1 cellular context compared by ENCODE assay signal in the genomic region with DNA sequence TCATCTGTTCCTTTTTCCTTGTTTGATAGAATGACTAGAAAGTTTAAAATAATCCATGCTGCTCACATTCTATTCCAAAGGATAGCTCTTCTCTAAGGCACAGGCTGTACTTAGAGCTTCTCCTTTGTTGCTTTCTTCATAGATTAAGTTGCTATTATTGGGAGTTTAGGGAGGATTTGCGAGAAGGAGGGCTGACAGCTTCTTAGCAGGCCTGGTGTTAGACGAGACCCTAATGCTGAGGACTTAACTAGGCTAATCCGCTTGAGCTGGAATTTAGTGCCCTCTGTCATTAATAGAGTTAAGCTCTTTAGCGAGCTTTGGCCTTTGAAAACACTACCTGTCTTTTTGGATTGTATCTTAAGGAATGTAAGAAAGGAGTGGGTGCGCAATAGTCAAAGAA.
TF ChIP-seq lines count a peak whose summit lies in the region.

No MANE protein-coding gene starts in this region.

TF ChIP-seq in GM23338, 12 proteins besides CTCF, POLR2A, EP300 and RAD21 (continued from another document):
- TF ChIP-seq, protein P1, sequence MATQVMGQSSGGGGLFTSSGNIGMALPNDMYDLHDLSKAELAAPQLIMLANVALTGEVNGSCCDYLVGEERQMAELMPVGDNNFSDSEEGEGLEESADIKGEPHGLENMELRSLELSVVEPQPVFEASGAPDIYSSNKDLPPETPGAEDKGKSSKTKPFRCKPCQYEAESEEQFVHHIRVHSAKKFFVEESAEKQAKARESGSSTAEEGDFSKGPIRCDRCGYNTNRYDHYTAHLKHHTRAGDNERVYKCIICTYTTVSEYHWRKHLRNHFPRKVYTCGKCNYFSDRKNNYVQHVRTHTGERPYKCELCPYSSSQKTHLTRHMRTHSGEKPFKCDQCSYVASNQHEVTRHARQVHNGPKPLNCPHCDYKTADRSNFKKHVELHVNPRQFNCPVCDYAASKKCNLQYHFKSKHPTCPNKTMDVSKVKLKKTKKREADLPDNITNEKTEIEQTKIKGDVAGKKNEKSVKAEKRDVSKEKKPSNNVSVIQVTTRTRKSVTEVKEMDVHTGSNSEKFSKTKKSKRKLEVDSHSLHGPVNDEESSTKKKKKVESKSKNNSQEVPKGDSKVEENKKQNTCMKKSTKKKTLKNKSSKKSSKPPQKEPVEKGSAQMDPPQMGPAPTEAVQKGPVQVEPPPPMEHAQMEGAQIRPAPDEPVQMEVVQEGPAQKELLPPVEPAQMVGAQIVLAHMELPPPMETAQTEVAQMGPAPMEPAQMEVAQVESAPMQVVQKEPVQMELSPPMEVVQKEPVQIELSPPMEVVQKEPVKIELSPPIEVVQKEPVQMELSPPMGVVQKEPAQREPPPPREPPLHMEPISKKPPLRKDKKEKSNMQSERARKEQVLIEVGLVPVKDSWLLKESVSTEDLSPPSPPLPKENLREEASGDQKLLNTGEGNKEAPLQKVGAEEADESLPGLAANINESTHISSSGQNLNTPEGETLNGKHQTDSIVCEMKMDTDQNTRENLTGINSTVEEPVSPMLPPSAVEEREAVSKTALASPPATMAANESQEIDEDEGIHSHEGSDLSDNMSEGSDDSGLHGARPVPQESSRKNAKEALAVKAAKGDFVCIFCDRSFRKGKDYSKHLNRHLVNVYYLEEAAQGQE (IDR thresholded peaks at IDR 0.05; ENCODE audit: unreplicated experiment) = no peak
- TF ChIP-seq, protein P2, sequence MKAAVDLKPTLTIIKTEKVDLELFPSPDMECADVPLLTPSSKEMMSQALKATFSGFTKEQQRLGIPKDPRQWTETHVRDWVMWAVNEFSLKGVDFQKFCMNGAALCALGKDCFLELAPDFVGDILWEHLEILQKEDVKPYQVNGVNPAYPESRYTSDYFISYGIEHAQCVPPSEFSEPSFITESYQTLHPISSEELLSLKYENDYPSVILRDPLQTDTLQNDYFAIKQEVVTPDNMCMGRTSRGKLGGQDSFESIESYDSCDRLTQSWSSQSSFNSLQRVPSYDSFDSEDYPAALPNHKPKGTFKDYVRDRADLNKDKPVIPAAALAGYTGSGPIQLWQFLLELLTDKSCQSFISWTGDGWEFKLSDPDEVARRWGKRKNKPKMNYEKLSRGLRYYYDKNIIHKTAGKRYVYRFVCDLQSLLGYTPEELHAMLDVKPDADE (IDR thresholded peaks at IDR 0.05) = no peak
- TF ChIP-seq EZH2 (IDR thresholded peaks at IDR 0.05; ENCODE audit: low read depth, unreplicated experiment) = no peak
- no peak for TF ChIP-seq POLR2AphosphoS5 (IDR thresholded peaks at IDR 0.05; ENCODE audit: low read depth)
- TF ChIP-seq JUNB (IDR thresholded peaks at IDR 0.05; ENCODE audit: unreplicated experiment) = no peak
- TF ChIP-seq ZNF331 (CRISPR knock-in tag; IDR thresholded peaks at IDR 0.05; ENCODE audit: low read depth) = no peak
- TF ChIP-seq STAT1 (IDR thresholded peaks at IDR 0.05; ENCODE audit: unreplicated experiment) = no peak
- no peak for TF ChIP-seq CREB1 (CRISPR knock-in tag; IDR thresholded peaks at IDR 0.05; ENCODE audit: low read depth)
